Comparison of ENCODE assay signal across 31 cellular contexts in the genomic region with DNA sequence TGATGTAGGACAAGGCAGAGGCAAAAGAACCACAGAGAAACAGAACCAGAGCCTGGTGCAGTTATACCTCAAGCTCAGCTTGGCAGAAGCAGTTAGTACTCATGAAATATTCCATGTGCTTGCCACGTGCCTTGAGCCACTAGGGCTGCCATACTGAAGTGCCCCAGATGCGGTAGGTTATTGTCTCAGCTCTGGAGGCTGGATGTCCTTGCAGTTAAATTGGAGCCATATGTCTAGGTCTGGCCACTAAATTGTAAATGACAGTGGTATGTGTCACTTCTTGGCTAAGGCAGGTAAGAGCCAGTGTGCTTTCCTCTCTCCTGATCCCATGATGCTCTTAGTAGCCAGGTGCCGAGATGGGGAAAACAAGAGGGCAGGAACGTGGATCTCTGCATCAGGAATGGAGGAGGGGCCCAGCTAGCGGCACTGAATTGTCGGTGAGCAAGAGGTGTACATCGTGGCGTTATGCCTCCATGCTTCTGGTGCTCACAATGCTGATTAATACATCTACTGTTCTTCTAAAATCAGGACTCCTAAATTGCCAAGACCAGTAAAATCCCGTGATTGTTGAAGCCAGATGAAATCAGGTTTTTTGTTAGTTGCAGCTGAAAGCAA.
"Had no signal": no experiment of that assay in that cellular context is flagged by ENCODE, and none has a peak within 500 bp of the region (broad histone marks: within the 10 kb centered on the region; RNA-seq: fewer than 3 reads in every experiment).

No MANE protein-coding gene starts in this region.

- H3K4me3 Mint-ChIP-seq: immature natural killer cell; mesothelial cell of epicardium; naive B cell; natural killer cell; nephron progenitor cell; neural progenitor cell; stimulated activated effector memory CD8-positive, alpha-beta T cell treated with anti-CD3 and anti-CD28 coated beads, Interleukin-12 subunit alpha, Interleukin-12 subunit beta, amount 100 ng/mL, for 72 hours; stimulated activated naive CD8-positive, alpha-beta T cell treated with anti-CD3 and anti-CD28 coated beads, Interleukin-15, Interleukin-2, amounts not matched to agents 100 ng/mL and 50 ng/mL, for 24 hours had no signal

- H3K36me3 Mint-ChIP-seq: immature natural killer cell; mesothelial cell of epicardium; natural killer cell; neural progenitor cell; stimulated activated effector memory CD8-positive, alpha-beta T cell treated with anti-CD3 and anti-CD28 coated beads, Interleukin-12 subunit alpha, Interleukin-12 subunit beta, amount 100 ng/mL, for 72 hours had no signal

- H3K9me3 Mint-ChIP-seq: immature natural killer cell; mesothelial cell of epicardium; naive B cell; natural killer cell; stimulated activated effector memory CD8-positive, alpha-beta T cell treated with anti-CD3 and anti-CD28 coated beads, Interleukin-12 subunit alpha, Interleukin-12 subunit beta, amount 100 ng/mL, for 72 hours; stimulated activated naive CD8-positive, alpha-beta T cell treated with anti-CD3 and anti-CD28 coated beads, Interleukin-15, Interleukin-2, amounts not matched to agents 100 ng/mL and 50 ng/mL, for 24 hours had no signal

- H2AFZ ChIP-seq: neural progenitor cell had no signal

- H3K36me3 ChIP-seq: left lung, lower lobe of right lung, neural progenitor cell, pancreas, prostate gland, suprapubic skin, thoracic aorta, tibial artery, upper lobe of right lung had no signal

- ATAC-seq: left colon; left lung; lower lobe of right lung; natural killer cell; pancreas; right cardiac atrium; sciatic nerve; stimulated activated effector memory CD8-positive, alpha-beta T cell treated with anti-CD3 and anti-CD28 coated beads, Interleukin-12 subunit alpha, Interleukin-12 subunit beta, amount 100 ng/mL, for 72 hours; upper lobe of right lung had no signal

- H3K27me3 Mint-ChIP-seq: stimulated activated naive CD8-positive, alpha-beta T cell treated with anti-CD3 and anti-CD28 coated beads, Interleukin-15, Interleukin-2, amounts not matched to agents 100 ng/mL and 50 ng/mL, for 24 hours had no signal

- H3K4me1 Mint-ChIP-seq: stimulated activated effector memory CD8-positive, alpha-beta T cell treated with anti-CD3 and anti-CD28 coated beads, Interleukin-12 subunit alpha, Interleukin-12 subunit beta, amount 100 ng/mL, for 72 hours had no signal

- H3K9me3 ChIP-seq: left lung, lower lobe of right lung, pancreas, prostate gland, suprapubic skin, thoracic aorta, tibial artery, upper lobe of right lung had no signal

- H3K27me3 ChIP-seq: left lung, neural progenitor cell, pancreas, suprapubic skin, tibial artery, upper lobe of right lung had no signal

- H3K4me3 ChIP-seq: left lung, lower lobe of right lung, neural progenitor cell, pancreas, prostate gland, skin epidermis, suprapubic skin, thoracic aorta, tibial artery, upper lobe of right lung had no signal

- H3K9ac ChIP-seq: neural progenitor cell had no signal

- H3K27ac Mint-ChIP-seq: immature natural killer cell; mesothelial cell of epicardium; naive B cell; natural killer cell; nephron progenitor cell; neural progenitor cell; stimulated activated effector memory CD8-positive, alpha-beta T cell treated with anti-CD3 and anti-CD28 coated beads, Interleukin-12 subunit alpha, Interleukin-12 subunit beta, amount 100 ng/mL, for 72 hours; stimulated activated naive CD8-positive, alpha-beta T cell treated with anti-CD3 and anti-CD28 coated beads, Interleukin-15, Interleukin-2, amounts not matched to agents 100 ng/mL and 50 ng/mL, for 24 hours had no signal

- DNase-seq: hypothalamus; immature natural killer cell; kidney; left lung; lower lobe of right lung; mammary epithelial cell; mesendoderm; naive B cell; natural killer cell; nephron progenitor cell; posterior cingulate gyrus; retina; right cardiac atrium; stimulated activated CD4-positive, alpha-beta T cell treated with anti-CD3 and anti-CD28 coated beads, Interleukin-12 subunit alpha, Interleukin-12 subunit beta, amount 100 ng/mL, for 4 hours; stimulated activated CD4-positive, alpha-beta T cell treated with anti-CD3 and anti-CD28 coated beads, Interleukin-15, amount 100 ng/mL, for 24 hours; stimulated activated CD4-positive, alpha-beta T cell treated with anti-CD3 and anti-CD28 coated beads, Interleukin-4, amount 100 ng/mL, for 24 hours; stimulated activated naive CD4-positive, alpha-beta T cell; trophoblast cell; upper lobe of right lung had no signal

- H3K4me1 ChIP-seq: pancreas, prostate gland had no signal

- H3K4me2 ChIP-seq: neural progenitor cell had no signal

- H3K27ac ChIP-seq: left lung, lower lobe of right lung, neural progenitor cell, pancreas, prostate gland, suprapubic skin, upper lobe of right lung had no signal
